ENCODE assay signal across 9 cellular contexts in the genomic region with DNA sequence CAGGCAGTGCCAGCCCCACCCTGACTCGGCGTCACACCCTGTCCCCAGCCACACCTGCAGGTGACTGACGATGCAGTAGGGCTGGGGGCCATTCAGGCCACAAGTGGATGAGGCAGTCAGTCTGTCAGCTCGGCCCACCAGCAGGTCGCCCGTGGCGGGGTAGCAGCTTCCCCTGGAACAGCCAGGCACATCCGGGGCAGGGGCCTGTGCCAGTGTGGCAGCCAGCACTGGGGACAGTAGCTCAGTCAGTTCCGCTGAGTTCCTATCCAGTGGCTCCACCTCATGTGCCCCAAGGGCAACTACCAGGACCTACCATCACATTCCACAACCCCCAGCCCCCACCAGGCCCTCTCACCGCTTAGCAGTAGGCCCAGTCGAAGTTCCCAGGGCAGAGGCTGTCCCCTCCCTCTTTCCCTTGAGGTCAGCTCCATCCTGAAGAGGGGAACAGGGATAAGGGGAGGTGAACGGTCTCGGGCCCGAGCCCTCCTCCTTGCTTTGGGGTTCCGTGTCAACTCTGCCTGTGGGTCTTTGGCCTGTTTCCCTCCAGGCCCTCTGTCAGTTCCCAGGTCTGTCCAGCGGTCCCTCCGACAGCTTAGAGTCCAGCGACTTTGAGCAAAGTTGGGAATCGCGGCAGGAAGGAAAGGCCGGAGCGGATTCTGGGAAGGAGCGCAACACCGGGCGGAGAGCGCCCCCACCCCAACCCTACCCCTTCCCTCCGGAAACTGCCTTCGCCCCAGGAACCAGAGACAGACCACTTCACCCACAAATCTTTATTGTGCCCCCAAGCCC. TPM values are rescaled to one million over a fixed set of nuclear protein-coding genes. Genes with fewer than 3 reads are reported as not detected.
DNase-seq lines count a peak whose midpoint lies in the region; ATAC-seq, FAIRE-seq and TF ChIP-seq lines count a peak whose summit lies in the region.
"Had no signal": no experiment of that assay in that cellular context is flagged by ENCODE, and none has a peak within 500 bp of the region (broad histone marks: within the 10 kb centered on the region; RNA-seq: fewer than 3 reads in every experiment).

Gene LAMB2, minus strand, starts transcription at position 614 of the 789 bp plus-strand sequence. Its CDS starts 183 bp downstream, at position 431.

- H3K4me1 Mint-ChIP-seq in dendritic cell treated with granulocyte-macrophage colony-stimulating factor and Interleukin-4, amounts not matched to agents 40 ng/mL and 50 ng/mL, for 4 days (ENCODE audit: low read depth) = peaks cover 26% of the 10 kb centered on the region
- no peaks in the 10 kb centered on the region for H3K4me1 Mint-ChIP-seq in CD8-positive, alpha-beta T cell (ENCODE audit: low read depth)

- no peaks in the 10 kb centered on the region for H3K27me3 ChIP-seq in small intestine (ENCODE audit: control insufficient read depth in 2 of 2, insufficient read depth in 2 of 2, low read length in 2 of 2)
- H3K27me3 ChIP-seq in CD8-positive, alpha-beta T cell (ENCODE audit: insufficient read depth, low read length) = peaks cover 13% of the 10 kb centered on the region

- H3K36me3 ChIP-seq in small intestine (ENCODE audit: control insufficient read depth in 2 of 2, insufficient read depth in 2 of 2, low read length in 2 of 2) = no peaks in the 10 kb centered on the region
- no peaks in the 10 kb centered on the region for H3K36me3 ChIP-seq in CD8-positive, alpha-beta T cell (ENCODE audit: insufficient read depth, low read length)

- no peaks in the 10 kb centered on the region for H3K9me3 Mint-ChIP-seq in dendritic cell treated with granulocyte-macrophage colony-stimulating factor and Interleukin-4, amounts not matched to agents 40 ng/mL and 50 ng/mL, for 4 days
- no peaks in the 10 kb centered on the region for H3K9me3 Mint-ChIP-seq in CD8-positive, alpha-beta T cell
- H3K9me3 Mint-ChIP-seq: T-helper 1 cell treated with Interleukin-12 subunit alpha and Interleukin-12 subunit beta and Interleukin-4 antibody, amounts not matched to agents 30 μg/mL and 1 μg/mL, for 36 hours had no signal

- FAIRE-seq in small intestine (lab: Jason Lieb, UNC) = no peak

- H3K36me3 Mint-ChIP-seq in dendritic cell treated with granulocyte-macrophage colony-stimulating factor and Interleukin-4, amounts not matched to agents 40 ng/mL and 50 ng/mL, for 4 days (ENCODE audit: low read depth) = peaks cover 32% of the 10 kb centered on the region
- H3K36me3 Mint-ChIP-seq in CD8-positive, alpha-beta T cell = no peaks in the 10 kb centered on the region

- POLR2A ChIA-PET in CD8-positive, alpha-beta T cell (lab: Charles Lee) = interaction anchor here (2.5 kb wide), 1 partner anchor 11 kb away, joined by 7 read pairs; the partner anchor contains the start of gene USP19

- 14 to 27% (median 16%) methylated on average over 28 of the region's 28 CpGs for WGBS in small intestine, 3 donors

- H3K27me3 Mint-ChIP-seq in dendritic cell treated with granulocyte-macrophage colony-stimulating factor and Interleukin-4, amounts not matched to agents 40 ng/mL and 50 ng/mL, for 4 days = peaks cover 4% of the 10 kb centered on the region
- peaks cover 22% of the 10 kb centered on the region for H3K27me3 Mint-ChIP-seq in CD8-positive, alpha-beta T cell (ENCODE audit: low read depth)

- peaks cover 0 to 4% of the 10 kb centered on the region in 2 donors for H3K4me1 ChIP-seq in small intestine (ENCODE audit: control insufficient read depth in 2 of 2, insufficient read depth in 1 of 2, low read depth in 1 of 2, low read length in 1 of 2)
- H3K4me1 ChIP-seq in CD8-positive, alpha-beta T cell (ENCODE audit: insufficient read depth, low read length) = peaks cover 4% of the 10 kb centered on the region

- H3K4me3 ChIP-seq in small intestine (ENCODE audit: low read depth in 1 of 2, low read length in 2 of 2) = peak within 1 kb of the TSS; percentile 43 to 56
- no peak within 1 kb of the TSS for H3K4me3 ChIP-seq in CD8-positive, alpha-beta T cell (ENCODE audit: low read depth, low read length)

- DNase-seq in ELF-1 (ENCODE audit: low read depth, low spot score) (peak; percentile 94), NCI-H69 (lab: John Stamatoyannopoulos, UW) (peak; percentile 67), kidney tubule cell (ENCODE audit: low spot score) (peak; percentile 80), small intestine (peak; percentile 80), NCI-H2107 treated with DMSO at 0.1 percent for 48 hours (lab: John Stamatoyannopoulos, UW; ENCODE audit: unreplicated experiment) (no peak)
- DNase-seq in CD8-positive, alpha-beta T cell = no peak
- no peak for DNase-seq in stimulated activated CD4-positive, alpha-beta T cell treated with anti-CD3 and anti-CD28 coated beads, Interleukin-2, amount 100 ng/mL, for 24 hours

- no peak for TF ChIP-seq CTCF in CD8-positive, alpha-beta T cell (IDR thresholded peaks at IDR 0.05)

- H3K4me3 Mint-ChIP-seq in dendritic cell treated with granulocyte-macrophage colony-stimulating factor and Interleukin-4, amounts not matched to agents 40 ng/mL and 50 ng/mL, for 4 days = peak within 1 kb of the TSS; percentile 79
- no peak within 1 kb of the TSS for H3K4me3 Mint-ChIP-seq in CD8-positive, alpha-beta T cell
- H3K4me3 Mint-ChIP-seq: T-helper 1 cell treated with Interleukin-12 subunit alpha and Interleukin-12 subunit beta and Interleukin-4 antibody, amounts not matched to agents 30 μg/mL and 1 μg/mL, for 36 hours had no signal

- no peaks in the 10 kb centered on the region for H3K9me3 ChIP-seq in small intestine (ENCODE audit: control insufficient read depth, low read depth)
- no peaks in the 10 kb centered on the region for H3K9me3 ChIP-seq in CD8-positive, alpha-beta T cell (ENCODE audit: low read length)

- no peak for ATAC-seq in CD8-positive, alpha-beta T cell

- H3K27ac Mint-ChIP-seq in dendritic cell treated with granulocyte-macrophage colony-stimulating factor and Interleukin-4, amounts not matched to agents 40 ng/mL and 50 ng/mL, for 4 days = peak within 1 kb of the TSS; percentile 86
- no peak within 1 kb of the TSS for H3K27ac Mint-ChIP-seq in CD8-positive, alpha-beta T cell
- H3K27ac Mint-ChIP-seq: T-helper 1 cell treated with Interleukin-12 subunit alpha and Interleukin-12 subunit beta and Interleukin-4 antibody, amounts not matched to agents 30 μg/mL and 1 μg/mL, for 36 hours had no signal

- peak within 1 kb of the TSS; percentile 38 to 92 for H3K27ac ChIP-seq in small intestine (ENCODE audit: low read depth in 1 of 2, low read length in 1 of 2)
- H3K27ac ChIP-seq in CD8-positive, alpha-beta T cell (ENCODE audit: low read depth, low read length) = no peak within 1 kb of the TSS

- CTCF ChIA-PET in CD8-positive, alpha-beta T cell (lab: Charles Lee) = interaction anchor here (0.9 to 1.0 kb wide), 2 partner anchors 26 to 38 kb away, joined by 3 read pairs; partner anchors contain the start of gene KLHDC8B

- intact Hi-C loops in dendritic cell treated with granulocyte-macrophage colony-stimulating factor and Interleukin-4, amounts not matched to agents 40 ng/mL and 50 ng/mL, for 4 days (cut with micrococcal nuclease) = loop anchor here (2.0 kb wide), 1 partner anchor 38 kb away; the partner anchor contains the start of gene QRICH1
- intact Hi-C loops in CD8-positive, alpha-beta T cell (cut with DNase I, micrococcal nuclease) = no loop called here

RNA-seq across cellular contexts. Expression of gene LAMB2, which starts in this region (rescaled TPM):
- 100 to 1,000 TPM; 124 to 598 (median 312) TPM for polyA plus RNA-seq in small intestine
- not detected for total RNA-seq in CD8-positive, alpha-beta T cell

Comparison
In these comparisons a context has a peak if more than half of its experiments do, and no peak if none do; other contexts are left out.
1. DNase-seq: peak in ELF-1 (single experiment), NCI-H69 (single experiment), kidney tubule cell (single experiment) and small intestine (single experiment); none in NCI-H2107 treated with DMSO at 0.1 percent for 48 hours (single experiment), CD8-positive, alpha-beta T cell (0 of 7) and stimulated activated CD4-positive, alpha-beta T cell treated with anti-CD3 and anti-CD28 coated beads, Interleukin-2, amount 100 ng/mL, for 24 hours (0 of 2).